Comparison of ENCODE assay signal across 9 cellular contexts in genomic region chr11:106091480-106092123, GRCh38. TPM values are rescaled to one million over a fixed set of nuclear protein-coding genes. Genes with fewer than 3 reads are reported as not detected.
DNase-seq lines count a peak whose midpoint lies in the region; ATAC-seq and TF ChIP-seq lines count a peak whose summit lies in the region.
"Had no signal": no experiment of that assay in that cellular context is flagged by ENCODE, and none has a peak within 500 bp of the region (broad histone marks: within the 10 kb centered on the region; RNA-seq: fewer than 3 reads in every experiment).

No MANE protein-coding gene starts in this region.

- no peak for TF ChIP-seq POLR2A in suprapubic skin (IDR thresholded peaks at IDR 0.05)
- no peak for TF ChIP-seq POLR2A in Peyer's patch (IDR thresholded peaks at IDR 0.05)

- POLR2A ChIA-PET in activated CD4-positive, alpha-beta T cell treated with anti-CD3 and anti-CD28 coated beads, Interleukin-2, amount 10 ng/mL, durations not matched to agents 7 days and 5 days (lab: Charles Lee), result no interaction called here

- no peaks in the 10 kb centered on the region for H3K9me3 Mint-ChIP-seq in activated CD4-positive, alpha-beta T cell treated with anti-CD3 and anti-CD28 coated beads, Interleukin-2, amount 10 ng/mL, durations not matched to agents 7 days and 5 days
- no peaks in the 10 kb centered on the region for H3K9me3 Mint-ChIP-seq in activated T-cell treated with anti-CD3 and anti-CD28 coated beads, Interleukin-2, amount 50 U/mL, for 4 hours

- H3K4me1 ChIP-seq in suprapubic skin (peaks cover 28% of the 10 kb centered on the region), Peyer's patch (peaks cover 0 to 15% (median 0%) of the 10 kb centered on the region in 4 donors)

- CTCF ChIA-PET in activated CD4-positive, alpha-beta T cell treated with anti-CD3 and anti-CD28 coated beads, Interleukin-2, amount 10 ng/mL, durations not matched to agents 7 days and 5 days (lab: Charles Lee), result interaction anchor here (0.7 to 1.2 kb wide), 4 partner anchors 14 to 57 kb away, joined by 3 read pairs; partner anchors contain the start of genes AASDHPPT and KBTBD3

- H3K36me3 ChIP-seq in suprapubic skin, result peaks cover 41% of the 10 kb centered on the region
- H3K36me3 ChIP-seq in Peyer's patch, result peaks cover 0 to 51% (median 0%) of the 10 kb centered on the region in 3 donors

- ATAC-seq in HG02852 (IDR thresholded peaks at IDR 0.05; ENCODE audit: unreplicated experiment), result peak; percentile 99
- peak; percentile 95 to 98 for ATAC-seq in activated T-cell treated with anti-CD3 and anti-CD28 coated beads, Interleukin-2, amount 50 U/mL, for 4 hours

- H3K4me1 Mint-ChIP-seq in activated CD4-positive, alpha-beta T cell treated with anti-CD3 and anti-CD28 coated beads, Interleukin-2, amount 10 ng/mL, durations not matched to agents 7 days and 5 days, result peaks cover 27% of the 10 kb centered on the region
- H3K4me1 Mint-ChIP-seq in activated T-cell treated with anti-CD3 and anti-CD28 coated beads, Interleukin-2, amount 50 U/mL, for 4 hours (ENCODE audit: low read depth), result peaks cover 41% of the 10 kb centered on the region

- H3K27ac ChIP-seq in suprapubic skin, result no peak overlapping the region
- H3K27ac ChIP-seq in Peyer's patch, result no peak overlapping the region
- H3K27ac ChIP-seq: C4-2B had no signal

- H3K36me3 Mint-ChIP-seq in activated CD4-positive, alpha-beta T cell treated with anti-CD3 and anti-CD28 coated beads, Interleukin-2, amount 10 ng/mL, durations not matched to agents 7 days and 5 days (ENCODE audit: low read depth), result peaks cover 37% of the 10 kb centered on the region
- peaks cover 32% of the 10 kb centered on the region for H3K36me3 Mint-ChIP-seq in activated T-cell treated with anti-CD3 and anti-CD28 coated beads, Interleukin-2, amount 50 U/mL, for 4 hours (ENCODE audit: insufficient read depth)

- TF ChIP-seq CTCF in retinal pigment epithelial cell (conservative IDR thresholded peaks at IDR 0.05; ENCODE audit: low read depth, low read length) (no peak), suprapubic skin (IDR thresholded peaks at IDR 0.05) (no peak), Peyer's patch (IDR thresholded peaks at IDR 0.05) (no peak)

- DNase-seq in activated CD4-positive, alpha-beta T cell treated with anti-CD3 and anti-CD28 coated beads, Interleukin-2, amount 10 ng/mL, durations not matched to agents 7 days and 5 days, result no peak
- no peak for DNase-seq in activated CD4-positive, alpha-beta T cell treated with anti-CD3 and anti-CD28 coated beads for 1 hour
- DNase-seq in activated T-cell treated with anti-CD3 and anti-CD28 coated beads, Interleukin-2, amount 50 U/mL, for 4 hours, result no peak
- DNase-seq in retinal pigment epithelial cell (ENCODE audit: low read depth) (peak; percentile 74), suprapubic skin (ENCODE audit: low spot score in 2 of 2) (no peak), middle frontal gyrus (ENCODE audit: extremely low spot score, low spot score) (no peak), Peyer's patch (no peak)

- H3K9me3 ChIP-seq in suprapubic skin (no peaks in the 10 kb centered on the region), Peyer's patch (no peaks in the 10 kb centered on the region)

- H3K27me3 Mint-ChIP-seq in activated CD4-positive, alpha-beta T cell treated with anti-CD3 and anti-CD28 coated beads, Interleukin-2, amount 10 ng/mL, durations not matched to agents 7 days and 5 days, result no peaks in the 10 kb centered on the region
- no peaks in the 10 kb centered on the region for H3K27me3 Mint-ChIP-seq in activated T-cell treated with anti-CD3 and anti-CD28 coated beads, Interleukin-2, amount 50 U/mL, for 4 hours (ENCODE audit: low read depth)

- H3K27ac Mint-ChIP-seq in activated CD4-positive, alpha-beta T cell treated with anti-CD3 and anti-CD28 coated beads, Interleukin-2, amount 10 ng/mL, durations not matched to agents 7 days and 5 days, result peak overlapping the region; percentile 39

- WGBS in suprapubic skin, result 60% methylated on average over 3 of the region's 3 CpGs

- H3K27me3 ChIP-seq in suprapubic skin, result no peaks in the 10 kb centered on the region
- H3K27me3 ChIP-seq in Peyer's patch, result no peaks in the 10 kb centered on the region

- no peak overlapping the region for H3K4me3 Mint-ChIP-seq in activated CD4-positive, alpha-beta T cell treated with anti-CD3 and anti-CD28 coated beads, Interleukin-2, amount 10 ng/mL, durations not matched to agents 7 days and 5 days
- no peak overlapping the region for H3K4me3 Mint-ChIP-seq in activated T-cell treated with anti-CD3 and anti-CD28 coated beads, Interleukin-2, amount 50 U/mL, for 4 hours

- TF ChIP-seq EP300 in suprapubic skin (IDR thresholded peaks at IDR 0.05), result no peak

- H3K4me3 ChIP-seq in retinal pigment epithelial cell (ENCODE audit: low read length) (no peak overlapping the region), suprapubic skin (no peak overlapping the region), Peyer's patch (no peak overlapping the region)

RNA-seq across cellular contexts. Expression of gene AASDHPPT, which starts 14.1 kb away (rescaled TPM):
- total RNA-seq in activated CD4-positive, alpha-beta T cell treated with anti-CD3 and anti-CD28 coated beads, Interleukin-2, amount 10 ng/mL, durations not matched to agents 7 days and 5 days, result 10 to 100 TPM; 30.5 to 35.2 TPM
- 10 to 100 TPM; 49.4 to 55.9 (median 50.2) TPM for total RNA-seq in activated T-cell treated with anti-CD3 and anti-CD28 coated beads, Interleukin-2, amount 50 U/mL, for 4 hours
- total RNA-seq in suprapubic skin (10 to 100 TPM; 33.7 to 45.6 (median 44.6) TPM), Peyer's patch (10 to 100 TPM; 17.9 to 25.6 (median 22.6) TPM)

RNA-seq across cellular contexts. Expression of gene KBTBD3, which starts 14.5 kb away (rescaled TPM):
- total RNA-seq in activated CD4-positive, alpha-beta T cell treated with anti-CD3 and anti-CD28 coated beads, Interleukin-2, amount 10 ng/mL, durations not matched to agents 7 days and 5 days, result 1 to 10 TPM; 7.5 to 8.6 TPM
- total RNA-seq in activated T-cell treated with anti-CD3 and anti-CD28 coated beads, Interleukin-2, amount 50 U/mL, for 4 hours, result 1 to 10 TPM in 2 of 3 donors, under 1 TPM in 1; 0.61 to 2.4 (median 1.9) TPM
- 10 to 100 TPM in 1 of 4 donors, 1 to 10 TPM in 3; 2.9 to 15.3 (median 3.8) TPM for total RNA-seq in suprapubic skin
- 10 to 100 TPM in 3 of 4 donors, 1 to 10 TPM in 1; 1.7 to 15.4 (median 11.9) TPM for total RNA-seq in Peyer's patch
